In genomic region chr7:140698477-140698876, GRCh38 we compare ENCODE assay signal across 1 cellular context.
TF ChIP-seq lines count a peak whose summit lies in the region.

No MANE protein-coding gene starts in this region.

TF ChIP-seq in GM23338, 12 proteins besides CTCF, POLR2A, EP300 and RAD21 (continued from another document):
- TF ChIP-seq ZNF462 (CRISPR knock-in tag; IDR thresholded peaks at IDR 0.05) (no peak), EZH2phosphoT487 (IDR thresholded peaks at IDR 0.05; ENCODE audit: unreplicated experiment) (no peak), ZNF114 (CRISPR knock-in tag; IDR thresholded peaks at IDR 0.05) (no peak), REST (IDR thresholded peaks at IDR 0.05; ENCODE audit: unreplicated experiment) (no peak), ZNF331 (CRISPR knock-in tag; IDR thresholded peaks at IDR 0.05; ENCODE audit: low read depth) (no peak), POLR2AphosphoS5 (IDR thresholded peaks at IDR 0.05; ENCODE audit: low read depth) (no peak), JUNB (IDR thresholded peaks at IDR 0.05; ENCODE audit: unreplicated experiment) (no peak)
